Comparison of ENCODE assay signal across 8 cellular contexts in genomic region chr20:32189691-32190607, GRCh38. TPM values are rescaled to one million over a fixed set of nuclear protein-coding genes. Genes with fewer than 3 reads are reported as not detected.
DNase-seq lines count a peak whose midpoint lies in the region; ATAC-seq, FAIRE-seq and TF ChIP-seq lines count a peak whose summit lies in the region.

No MANE protein-coding gene starts in this region.

- peak; percentile 69 for DNase-seq in DND-41
- DNase-seq in NCI-H774 (lab: John Stamatoyannopoulos, UW) = peak; percentile 18
- peak; percentile 56 for DNase-seq in activated naive CD8-positive, alpha-beta T cell treated with anti-CD3 and anti-CD28 coated beads for 36 hours
- peak; percentile 48 to 69 (median 56) for DNase-seq in heart left ventricle
- peak in 3 of 6 donors; percentile 38 to 77 (median 50) for DNase-seq in pancreas
- DNase-seq in SIG-M5 (lab: John Stamatoyannopoulos, UW) = no peak
- no peak for DNase-seq in DMS114 treated with DMSO at 0.1 percent for 48 hours (lab: John Stamatoyannopoulos, UW; ENCODE audit: unreplicated experiment)

- H4K20me1 ChIP-seq in DND-41 (ENCODE audit: insufficient read depth, low read length) = peaks cover 14% of the 10 kb centered on the region; the same call in 1 of the 2 replicates

- H3K27me3 ChIP-seq in DND-41 (ENCODE audit: insufficient read depth, low read length, poor library complexity) = no peaks in the 10 kb centered on the region
- no peaks in the 10 kb centered on the region for H3K27me3 ChIP-seq in heart left ventricle
- no peaks in the 10 kb centered on the region for H3K27me3 ChIP-seq in pancreas

- FAIRE-seq in pancreas (lab: Jason Lieb, UNC) = no peak

- H3K4me2 ChIP-seq in DND-41 (ENCODE audit: insufficient read depth, low read length) = peak overlapping the region; percentile 67

- H3K4me3 ChIP-seq in DND-41 (ENCODE audit: low read depth in 1 of 2, low read length in 2 of 2) = peak overlapping the region; percentile 35 to 56; a peak in 3 of 4 replicates
- H3K4me3 ChIP-seq in heart left ventricle = peak overlapping the region; percentile 61 to 86 (median 70)
- peak overlapping the region; percentile 44 to 63 (median 56) for H3K4me3 ChIP-seq in pancreas

- H3K27ac Mint-ChIP-seq in activated naive CD8-positive, alpha-beta T cell treated with anti-CD3 and anti-CD28 coated beads for 36 hours = peak overlapping the region; percentile 80

- H3K9me3 ChIP-seq in DND-41 (ENCODE audit: insufficient read depth, low read length, severe bottlenecking) (no peaks in the 10 kb centered on the region), heart left ventricle (no peaks in the 10 kb centered on the region), pancreas (no peaks in the 10 kb centered on the region)

- peaks cover 40% of the 10 kb centered on the region for H3K4me1 Mint-ChIP-seq in activated naive CD8-positive, alpha-beta T cell treated with anti-CD3 and anti-CD28 coated beads for 36 hours

- H3K4me1 ChIP-seq in DND-41 (ENCODE audit: insufficient read depth, low read length) (peaks cover 26% of the 10 kb centered on the region), heart left ventricle (peaks cover 0 to 54% (median 30%) of the 10 kb centered on the region in 12 donors), pancreas (peaks cover 0 to 15% (median 4%) of the 10 kb centered on the region in 3 donors)

- no peaks in the 10 kb centered on the region for H3K27me3 Mint-ChIP-seq in activated naive CD8-positive, alpha-beta T cell treated with anti-CD3 and anti-CD28 coated beads for 36 hours

- ATAC-seq in DND-41 (ENCODE audit: insufficient read depth, low read depth) = peak; percentile 70
- ATAC-seq in heart left ventricle = peak; percentile 15 to 54 (median 38)
- peak; percentile 33 to 66 (median 62) for ATAC-seq in pancreas
- ATAC-seq in GM21737 (IDR thresholded peaks at IDR 0.05; ENCODE audit: unreplicated experiment) = no peak

- 5 to 12% (median 8%) methylated on average over 45 to 88 of the region's 88 CpGs for WGBS in heart left ventricle, 4 donors
- WGBS in pancreas, 2 donors = 7 to 10% methylated on average over 56 to 88 of the region's 88 CpGs

- peak overlapping the region; percentile 75 for H3K4me3 Mint-ChIP-seq in activated naive CD8-positive, alpha-beta T cell treated with anti-CD3 and anti-CD28 coated beads for 36 hours

- intact Hi-C loops in heart left ventricle (cut with DNase I) (no loop called here), pancreas (cut with DNase I) (no loop called here)

- peak overlapping the region; percentile 62 for H2AFZ ChIP-seq in DND-41 (ENCODE audit: low read depth, low read length)

- H3K9ac ChIP-seq in DND-41 (ENCODE audit: low read depth, low read length) = peak overlapping the region; percentile 74

- no peaks in the 10 kb centered on the region for H3K9me3 Mint-ChIP-seq in activated naive CD8-positive, alpha-beta T cell treated with anti-CD3 and anti-CD28 coated beads for 36 hours

- peaks cover 22% of the 10 kb centered on the region for H3K36me3 ChIP-seq in DND-41 (ENCODE audit: insufficient read depth, low read length)
- H3K36me3 ChIP-seq in heart left ventricle = peaks cover 0 to 7% (median 2%) of the 10 kb centered on the region in 9 donors
- H3K36me3 ChIP-seq in pancreas = peaks cover 0 to 2% (median 0%) of the 10 kb centered on the region in 3 donors

- H3K27ac ChIP-seq in DND-41 (ENCODE audit: low read length) (peak overlapping the region; percentile 70), heart left ventricle (peak overlapping the region; percentile 57 to 85 (median 76)), pancreas (peak overlapping the region; percentile 26 to 66 (median 50))

- no peak for TF ChIP-seq POLR2A in heart left ventricle (IDR thresholded peaks at IDR 0.05)

- peaks cover 25% of the 10 kb centered on the region for H3K36me3 Mint-ChIP-seq in activated naive CD8-positive, alpha-beta T cell treated with anti-CD3 and anti-CD28 coated beads for 36 hours

- peaks cover 9% of the 10 kb centered on the region for H3K79me2 ChIP-seq in DND-41 (ENCODE audit: insufficient read depth, low read length)

- TF ChIP-seq CTCF in DND-41 (IDR thresholded peaks at IDR 0.05; ENCODE audit: borderline replicate concordance, extremely low read depth, low read length, poor library complexity, severe bottlenecking) = peak; percentile 3
- TF ChIP-seq CTCF in heart left ventricle (IDR thresholded peaks at IDR 0.05) = peak in 1 of 12 donors; percentile 17
- no peak for TF ChIP-seq CTCF in pancreas (IDR thresholded peaks at IDR 0.05)

RNA-seq across cellular contexts. Expression of gene PLAGL2, which starts 17.6 kb away (rescaled TPM):
- 10 to 100 TPM; 86.9 to 87.2 TPM for total RNA-seq in activated naive CD8-positive, alpha-beta T cell treated with anti-CD3 and anti-CD28 coated beads for 36 hours
- total RNA-seq in heart left ventricle (1 to 10 TPM; 4.4 to 9.9 (median 7.8) TPM), pancreas (1 to 10 TPM; 3.3 to 7.2 (median 4.6) TPM)
- polyA plus RNA-seq in heart left ventricle (1 to 10 TPM; 4.0 to 4.2 TPM), pancreas (1 to 10 TPM; 2.4 to 4.4 TPM)

RNA-seq across cellular contexts. Expression of gene POFUT1, which starts 17.7 kb away (rescaled TPM):
- total RNA-seq in activated naive CD8-positive, alpha-beta T cell treated with anti-CD3 and anti-CD28 coated beads for 36 hours = 10 to 100 TPM; 64.0 to 65.7 TPM
- 10 to 100 TPM; 26.0 to 48.5 (median 27.5) TPM for total RNA-seq in heart left ventricle
- 10 to 100 TPM; 12.0 to 25.7 TPM for polyA plus RNA-seq in heart left ventricle
- total RNA-seq in pancreas = 10 to 100 TPM; 10.9 to 20.7 (median 16.8) TPM
- polyA plus RNA-seq in pancreas = 10 to 100 TPM in 1 of 2 donors, 1 to 10 TPM in 1; 7.3 to 10.3 TPM

Comparison
In these comparisons a context has a peak if more than half of its experiments do, and no peak if none do; other contexts are left out.
1. DNase-seq: peak in DND-41 (single experiment), NCI-H774 (single experiment), activated naive CD8-positive, alpha-beta T cell treated with anti-CD3 and anti-CD28 coated beads for 36 hours (single experiment) and heart left ventricle (5 of 5); none in SIG-M5 (single experiment) and DMS114 treated with DMSO at 0.1 percent for 48 hours (single experiment).
2. RNA of gene PLAGL2, which starts 17.6 kb away (total RNA-seq): 86.9 to 87.2 TPM in activated naive CD8-positive, alpha-beta T cell treated with anti-CD3 and anti-CD28 coated beads for 36 hours; 4.4 to 9.9 TPM in heart left ventricle and 3.3 to 7.2 TPM in pancreas; every median in the first group is over 4 times any median in the second.
3. Peak in every context shown above with its lines, with median percentiles within 50 percentile points of each other: H3K27ac ChIP-seq and H3K4me3 ChIP-seq.